In the genomic region with DNA sequence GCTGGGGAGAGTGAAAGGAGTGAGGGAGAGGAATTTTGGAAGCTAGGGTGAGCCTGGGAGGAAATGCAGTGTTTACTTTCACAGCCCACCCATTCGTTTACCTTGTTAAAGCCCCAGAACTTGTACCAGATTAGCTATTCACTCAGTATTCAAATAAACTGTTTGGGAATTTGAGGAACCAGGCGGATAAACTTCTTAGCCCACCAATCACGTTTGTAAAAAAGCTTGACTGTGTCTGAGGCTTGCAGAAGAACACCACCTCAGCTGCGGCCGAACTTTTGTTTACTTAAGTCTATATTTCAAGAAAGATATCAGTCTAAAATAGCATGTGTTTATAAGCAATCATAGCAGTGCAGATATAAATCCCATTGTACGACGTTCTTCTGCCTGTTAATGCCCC, we compare ENCODE assay signal across 22 cellular contexts. TPM values are rescaled to one million over a fixed set of nuclear protein-coding genes. Genes with fewer than 3 reads are reported as not detected.
"Had no signal": no experiment of that assay in that cellular context is flagged by ENCODE, and none has a peak within 500 bp of the region (broad histone marks: within the 10 kb centered on the region; RNA-seq: fewer than 3 reads in every experiment).

No MANE protein-coding gene starts in this region.

- H3K27ac ChIP-seq: ascending aorta, breast epithelium, epithelial cell of prostate, gastrocnemius medialis, heart left ventricle, neutrophil, uterus had no signal

- H3K4me3 Mint-ChIP-seq: activated naive CD8-positive, alpha-beta T cell treated with anti-CD3 and anti-CD28 coated beads, Interleukin-2, amount 10 ng/mL, durations not matched to agents 7 days and 5 days; activated T-helper 1 cell treated with anti-CD3 and anti-CD28 coated beads, Interleukin-12 subunit alpha, Interleukin-12 subunit beta, Interleukin-2, Interleukin-4 antibody, amounts not matched to agents 30 ng/mL and 10 ng/mL and 1 ng/mL, durations not matched to agents 14 hours and 24 hours and 36 hours; effector memory CD8-positive, alpha-beta T cell; stimulated activated naive CD8-positive, alpha-beta T cell treated with anti-CD3 and anti-CD28 coated beads, Interleukin-15, Interleukin-2, amounts not matched to agents 100 ng/mL and 50 ng/mL, for 24 hours; T-helper 2 cell treated with Interferon-gamma antibody and Interleukin-4, amounts not matched to agents 5 μg/mL and 100 μg/mL, for 36 hours had no signal

- H3K27me3 ChIP-seq: ascending aorta, breast epithelium, gastrocnemius medialis, heart left ventricle, uterus had no signal

- H3K27ac Mint-ChIP-seq: activated naive CD8-positive, alpha-beta T cell treated with anti-CD3 and anti-CD28 coated beads, Interleukin-2, amount 10 ng/mL, durations not matched to agents 7 days and 5 days; activated T-helper 1 cell treated with anti-CD3 and anti-CD28 coated beads, Interleukin-12 subunit alpha, Interleukin-12 subunit beta, Interleukin-2, Interleukin-4 antibody, amounts not matched to agents 30 ng/mL and 10 ng/mL and 1 ng/mL, durations not matched to agents 14 hours and 24 hours and 36 hours; effector memory CD8-positive, alpha-beta T cell; stimulated activated naive CD8-positive, alpha-beta T cell treated with anti-CD3 and anti-CD28 coated beads, Interleukin-15, Interleukin-2, amounts not matched to agents 100 ng/mL and 50 ng/mL, for 24 hours; T-helper 2 cell treated with Interferon-gamma antibody and Interleukin-4, amounts not matched to agents 5 μg/mL and 100 μg/mL, for 36 hours had no signal

- DNase-seq: activated CD4-positive, alpha-beta T cell treated with anti-CD3 and anti-CD28 coated beads, Interleukin-2, amount 50 U/mL, for 1 hour; activated naive CD8-positive, alpha-beta T cell treated with anti-CD3 and anti-CD28 coated beads, Interleukin-2, amount 10 ng/mL, durations not matched to agents 7 days and 5 days; cerebellar nuclear complex; dermis blood vessel endothelial cell; effector memory CD8-positive, alpha-beta T cell; gastrocnemius medialis; heart left ventricle; left cardiac atrium; posterior cingulate gyrus; small intestine; SW 1271; uterus had no signal

- H3K4me1 ChIP-seq: uterus had no signal

- H3K9me3 ChIP-seq: ascending aorta, breast epithelium, gastrocnemius medialis, heart left ventricle, neutrophil, uterus had no signal

- H3K9me3 Mint-ChIP-seq: activated naive CD8-positive, alpha-beta T cell treated with anti-CD3 and anti-CD28 coated beads, Interleukin-2, amount 10 ng/mL, durations not matched to agents 7 days and 5 days; activated T-helper 1 cell treated with anti-CD3 and anti-CD28 coated beads, Interleukin-12 subunit alpha, Interleukin-12 subunit beta, Interleukin-2, Interleukin-4 antibody, amounts not matched to agents 30 ng/mL and 10 ng/mL and 1 ng/mL, durations not matched to agents 14 hours and 24 hours and 36 hours; stimulated activated naive CD8-positive, alpha-beta T cell treated with anti-CD3 and anti-CD28 coated beads, Interleukin-15, Interleukin-2, amounts not matched to agents 100 ng/mL and 50 ng/mL, for 24 hours; T-helper 2 cell treated with Interferon-gamma antibody and Interleukin-4, amounts not matched to agents 5 μg/mL and 100 μg/mL, for 36 hours had no signal

- H3K36me3 ChIP-seq: ascending aorta, breast epithelium, gastrocnemius medialis, heart left ventricle, neutrophil, uterus had no signal

- H3K4me3 ChIP-seq: breast epithelium, gastrocnemius medialis, lung, uterus had no signal

- ATAC-seq: activated CD4-positive, CD25-positive, alpha-beta regulatory T cell treated with anti-CD3 and anti-CD28 coated beads, Interleukin-2, amount 50 U/mL, for 24 hours; effector memory CD8-positive, alpha-beta T cell; gastrocnemius medialis; heart left ventricle; left cardiac atrium had no signal

- H3K36me3 Mint-ChIP-seq: activated naive CD8-positive, alpha-beta T cell treated with anti-CD3 and anti-CD28 coated beads, Interleukin-2, amount 10 ng/mL, durations not matched to agents 7 days and 5 days had no signal

RNA-seq across cellular contexts. Expression of gene TLE1, which starts 5.2 kb away (rescaled TPM):
- total RNA-seq: activated CD8-positive, alpha-beta memory T cell treated with anti-CD3 and anti-CD28 coated beads for 36 hours; activated T-helper 1 cell treated with anti-CD3 and anti-CD28 coated beads, Interleukin-12 subunit alpha, Interleukin-12 subunit beta, Interleukin-2, Interleukin-4 antibody, amounts not matched to agents 30 ng/mL and 10 ng/mL and 1 ng/mL, durations not matched to agents 14 hours and 24 hours and 36 hours had no signal
